Comparison of ENCODE assay signal across 10 cellular contexts in the genomic region with DNA sequence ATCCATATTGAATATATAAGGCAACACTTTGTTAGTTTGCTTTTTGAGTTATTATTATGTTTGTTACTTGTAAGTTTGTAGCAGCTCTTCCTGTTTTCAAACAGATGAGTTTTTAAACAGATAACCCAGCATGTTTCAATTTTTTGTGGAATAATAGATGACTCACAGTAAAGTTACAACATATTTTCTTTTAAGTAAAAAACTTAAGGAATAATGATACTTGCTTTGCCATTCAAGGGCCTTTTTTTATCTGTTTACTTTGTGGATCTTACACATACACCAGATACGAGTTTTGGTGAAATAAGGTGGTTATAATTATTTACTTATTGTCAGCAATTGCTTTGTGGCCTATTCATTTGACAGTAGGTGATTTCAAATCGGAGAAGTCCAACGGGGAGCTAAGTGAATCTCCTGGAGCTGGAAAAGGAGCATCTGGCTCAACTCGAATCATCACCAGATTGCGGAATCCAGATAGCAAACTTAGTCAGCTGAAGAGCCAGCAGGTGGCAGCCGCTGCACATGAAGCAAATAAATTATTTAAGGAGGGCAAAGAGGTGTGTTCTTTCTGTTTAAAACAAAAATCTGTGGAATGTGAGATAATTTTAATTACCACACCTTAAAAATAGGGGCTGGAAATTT.
DNase-seq lines count a peak whose midpoint lies in the region; ATAC-seq and TF ChIP-seq lines count a peak whose summit lies in the region.
"Had no signal": no experiment of that assay in that cellular context is flagged by ENCODE, and none has a peak within 500 bp of the region (broad histone marks: within the 10 kb centered on the region; RNA-seq: fewer than 3 reads in every experiment).

No MANE protein-coding gene starts in this region.

- no peak overlapping the region for H3K27ac ChIP-seq in PC-3 (ENCODE audit: low read length)
- H3K27ac ChIP-seq in smooth muscle cell (ENCODE audit: low read depth), result peak overlapping the region; percentile 35
- H3K27ac ChIP-seq in spleen, result no peak overlapping the region
- H3K27ac ChIP-seq: BLaER1 treated with 17β-estradiol and CSF1 and Interleukin-3, amounts not matched to agents 10 nM and 100 nM had no signal

- peaks cover 5% of the 10 kb centered on the region; the same call in 1 of the 2 replicates for H4K20me1 ChIP-seq in PC-3 (ENCODE audit: low read length)
- peaks cover 21% of the 10 kb centered on the region for H4K20me1 ChIP-seq in smooth muscle cell (ENCODE audit: low read depth)

- H3F3A ChIP-seq in PC-3 (ENCODE audit: low read length, unreplicated experiment) (no peaks in the 10 kb centered on the region), smooth muscle cell (ENCODE audit: low read depth) (no peaks in the 10 kb centered on the region)

- H3K36me3 ChIP-seq in PC-3 (ENCODE audit: low read depth, low read length), result peaks cover 27% of the 10 kb centered on the region
- peaks cover 14% of the 10 kb centered on the region for H3K36me3 ChIP-seq in smooth muscle cell (ENCODE audit: low read depth)
- H3K36me3 ChIP-seq in spleen, result peaks cover 2 to 100% (median 64%) of the 10 kb centered on the region in 6 donors

- 0 out of 2 replicates have a peak, but pooled peaks cover 4% of the 10 kb centered on the region for H3K4me1 ChIP-seq in PC-3 (ENCODE audit: insufficient read depth, low read length)
- H3K4me1 ChIP-seq in smooth muscle cell (ENCODE audit: low read depth), result no peaks in the 10 kb centered on the region
- H3K4me1 ChIP-seq in spleen, result peaks cover 0 to 11% (median 0%) of the 10 kb centered on the region in 6 donors
- H3K4me1 ChIP-seq: BLaER1 treated with 17β-estradiol and CSF1 and Interleukin-3, amounts not matched to agents 10 nM and 100 nM had no signal

- CTCF ChIA-PET in PC-3 (lab: Charles Lee), result interaction anchor here (0.6 to 0.8 kb wide), 2 partner anchors 13 to 167 kb away, joined by 3 to 5 read pairs; no protein-coding TSS in a partner anchor

- 0 out of 2 replicates have a peak overlapping the region, but pooled peaks have one; percentile 5 for H3K4me2 ChIP-seq in PC-3 (ENCODE audit: low read length)
- no peak overlapping the region for H3K4me2 ChIP-seq in smooth muscle cell
- H3K4me2 ChIP-seq: BLaER1 treated with 17β-estradiol and CSF1 and Interleukin-3, amounts not matched to agents 10 nM and 100 nM had no signal

- BruUV-seq in PC-3 (replicated peaks; lab: Mats Ljungman, UMichigan), result no TSS peak

- H3K27me3 ChIP-seq in PC-3 (ENCODE audit: low read length) (no peaks in the 10 kb centered on the region), smooth muscle cell (ENCODE audit: low read depth) (no peaks in the 10 kb centered on the region), spleen (replicated peaks in 1 of 7) (no peaks in the 10 kb centered on the region)
- H3K27me3 ChIP-seq: BLaER1 treated with 17β-estradiol and CSF1 and Interleukin-3, amounts not matched to agents 10 nM and 100 nM had no signal

- no peaks in the 10 kb centered on the region for H3K9me2 ChIP-seq in PC-3 (replicated peaks; ENCODE audit: low read length)

- H3K79me2 ChIP-seq in PC-3 (ENCODE audit: low read length) (no peaks in the 10 kb centered on the region), smooth muscle cell (ENCODE audit: low read depth) (peaks cover 4% of the 10 kb centered on the region)

- POLR2A ChIA-PET in PC-3 (lab: Charles Lee; ENCODE audit: unreplicated experiment), result interaction anchor here (0.6 kb wide), 2 partner anchors 28 kb away, joined by 3 to 4 read pairs; no protein-coding TSS in a partner anchor

- 69% methylated on average over 6 of the region's 6 CpGs for WGBS in smooth muscle cell (ENCODE audit: low lambda C conversion rate)
- 86 to 92% (median 88%) methylated on average over 6 of the region's 6 CpGs for WGBS in spleen, 5 donors

- peak; percentile 70 for TF ChIP-seq CTCF in PC-3 (conservative IDR thresholded peaks at IDR 0.05; ENCODE audit: low read depth, low read length)
- peak; percentile 48 for TF ChIP-seq CTCF in fibroblast of pulmonary artery (IDR thresholded peaks at IDR 0.05; ENCODE audit: low read length, missing control alignments)
- peak; percentile 14 for TF ChIP-seq CTCF in smooth muscle cell (IDR thresholded peaks at IDR 0.05; ENCODE audit: borderline replicate concordance, insufficient read depth, poor library complexity, severe bottlenecking)
- TF ChIP-seq CTCF in spleen (IDR thresholded peaks at IDR 0.05 in 8 of 11, conservative IDR thresholded peaks at IDR 0.05 in 3 of 11), result no peak

- ATAC-seq in PC-3 (peak; percentile 56), HG02678 (IDR thresholded peaks at IDR 0.05; ENCODE audit: unreplicated experiment) (no peak)

- DNase-seq in NCI-H82 (lab: John Stamatoyannopoulos, UW), result peak; percentile 20
- no peak for DNase-seq in NCI-H82 treated with DMSO at 0.1 percent for 48 hours (lab: John Stamatoyannopoulos, UW; ENCODE audit: unreplicated experiment)
- DNase-seq in PC-3, result peak; percentile 73
- DNase-seq in fibroblast of pulmonary artery (ENCODE audit: low read depth), result peak; percentile 77
- DNase-seq in smooth muscle cell (lab: John Stamatoyannopoulos, UW; ENCODE audit: unreplicated experiment), result no peak
- no peak for DNase-seq in NCI-H1436 (lab: John Stamatoyannopoulos, UW)
- DNase-seq in spleen, result no peak
- DNase-seq: NCI-H146 had no signal

- H3K4me3 ChIP-seq in PC-3 (ENCODE audit: low read length) (no peak overlapping the region), fibroblast of pulmonary artery (replicated peaks; ENCODE audit: low read depth, low read length) (no peak overlapping the region), smooth muscle cell (no peak overlapping the region), spleen (no peak overlapping the region)
- H3K4me3 ChIP-seq: BLaER1 treated with 17β-estradiol and CSF1 and Interleukin-3, amounts not matched to agents 10 nM and 100 nM had no signal

- H2AFZ ChIP-seq in PC-3 (ENCODE audit: low read length) (no peak overlapping the region), smooth muscle cell (ENCODE audit: low read depth) (no peak overlapping the region)

- intact Hi-C loops in PC-3 (cut with micrococcal nuclease), result no loop called here
- intact Hi-C loops in spleen (cut with DNase I; ENCODE audit: low total_unique reads), result no loop called here

- H3K9me3 ChIP-seq in PC-3 (ENCODE audit: low read length), result no peaks in the 10 kb centered on the region
- no peaks in the 10 kb centered on the region for H3K9me3 ChIP-seq in smooth muscle cell (replicated peaks; ENCODE audit: low read depth)
- H3K9me3 ChIP-seq in spleen, result no peaks in the 10 kb centered on the region
- H3K9me3 ChIP-seq: BLaER1 treated with 17β-estradiol and CSF1 and Interleukin-3, amounts not matched to agents 10 nM and 100 nM had no signal

- TF ChIP-seq POLR2A in spleen (IDR thresholded peaks at IDR 0.05), result no peak

- H3K9ac ChIP-seq in PC-3 (ENCODE audit: low read length), result no peak overlapping the region
- no peak overlapping the region for H3K9ac ChIP-seq in smooth muscle cell (ENCODE audit: low read depth)
- H3K9ac ChIP-seq: BLaER1 treated with 17β-estradiol and CSF1 and Interleukin-3, amounts not matched to agents 10 nM and 100 nM had no signal

Comparison
In these comparisons a context has a peak if more than half of its experiments do, and no peak if none do; other contexts are left out.
1. DNase-seq: peak in NCI-H82 (single experiment), PC-3 (single experiment) and fibroblast of pulmonary artery (single experiment); none in NCI-H82 treated with DMSO at 0.1 percent for 48 hours (single experiment), smooth muscle cell (single experiment), NCI-H1436 (single experiment) and spleen (single experiment).
2. CTCF ChIP-seq: peak in PC-3 (single experiment), fibroblast of pulmonary artery (single experiment) and smooth muscle cell (single experiment); none in spleen (0 of 11).